ENCODE assay signal across 16 cellular contexts in the genomic region with DNA sequence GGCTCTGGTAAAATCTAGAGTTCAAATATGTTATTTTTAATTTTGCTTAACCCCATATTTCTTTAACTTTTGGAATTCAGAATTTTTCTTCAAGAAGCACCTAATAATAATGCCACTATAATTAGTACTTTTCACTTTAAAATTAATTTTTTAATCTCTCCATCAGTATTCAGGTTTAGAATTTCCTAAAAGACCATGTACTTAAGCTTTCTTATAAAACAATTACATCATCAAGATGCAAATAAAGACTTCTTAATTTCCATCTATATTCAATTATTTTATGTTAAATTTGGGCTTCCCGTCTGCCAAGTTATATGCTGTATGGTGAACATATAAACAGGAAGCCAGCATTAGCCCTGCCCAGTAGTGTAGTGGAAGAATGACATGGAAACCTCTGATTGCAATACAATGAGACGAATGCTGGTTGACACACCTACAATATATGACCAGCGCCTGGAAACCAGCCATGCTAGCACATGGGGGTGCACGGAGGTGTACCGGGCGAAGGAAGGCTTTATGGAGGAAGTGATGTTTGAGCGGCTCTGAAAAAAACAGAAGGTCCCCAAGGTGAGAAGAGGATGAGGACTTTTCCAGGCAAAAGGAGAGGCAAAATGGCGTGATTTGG.
DNase-seq lines count a peak whose midpoint lies in the region; ATAC-seq, FAIRE-seq and TF ChIP-seq lines count a peak whose summit lies in the region.
"Had no signal": no experiment of that assay in that cellular context is flagged by ENCODE, and none has a peak within 500 bp of the region (broad histone marks: within the 10 kb centered on the region; RNA-seq: fewer than 3 reads in every experiment).

No MANE protein-coding gene starts in this region.

- intact Hi-C loops in IMR-90 (cut with micrococcal nuclease), result no loop called here

- H3K56ac ChIP-seq in IMR-90 (ENCODE audit: extremely low read depth, insufficient read depth, low read length), result no peak overlapping the region

- H4K8ac ChIP-seq in IMR-90 (ENCODE audit: low read depth in 2 of 2, low read length in 2 of 2), result 0 out of 4 replicates have a peak overlapping the region, but pooled peaks of 1 of the 2 experiments have one; percentile 4

- H2BK120ac ChIP-seq in IMR-90 (ENCODE audit: low read depth, low read length), result no peak overlapping the region

- H3K9me1 ChIP-seq in IMR-90 (ENCODE audit: insufficient read depth, low read length), result no peaks in the 10 kb centered on the region

- no peak overlapping the region for H2AK9ac ChIP-seq in IMR-90 (replicated peaks; ENCODE audit: low read depth, low read length, poor library complexity)

- no peaks in the 10 kb centered on the region for H3K79me2 ChIP-seq in osteoblast (ENCODE audit: insufficient read depth, low read length)

- no peaks in the 10 kb centered on the region for H3K36me3 ChIP-seq in IMR-90 (ENCODE audit: control insufficient read depth, insufficient read depth, low read length)
- H3K36me3 ChIP-seq in osteoblast (ENCODE audit: insufficient read depth, low read length), result no peaks in the 10 kb centered on the region
- no peaks in the 10 kb centered on the region for H3K36me3 ChIP-seq in MG63

- ATAC-seq in IMR-90 (ENCODE audit: low read depth) (no peak), GM19397 (IDR thresholded peaks at IDR 0.05; ENCODE audit: unreplicated experiment) (no peak)

- H3K4ac ChIP-seq in IMR-90 (ENCODE audit: low read depth, low read length), result 0 out of 2 replicates have a peak overlapping the region, but pooled peaks have one; percentile 1

- H2AFZ ChIP-seq in IMR-90 (replicated peaks; ENCODE audit: low read length, poor library complexity), result no peak overlapping the region
- H2AFZ ChIP-seq in osteoblast (ENCODE audit: low read length), result no peak overlapping the region

- no peaks in the 10 kb centered on the region for H3K4me1 Mint-ChIP-seq in activated CD4-positive, alpha-beta memory T cell treated with anti-CD3 and anti-CD28 coated beads, Interleukin-2, amount 10 ng/mL, durations not matched to agents 7 days and 5 days

- no peak for TF ChIP-seq RAD21 in IMR-90 (IDR thresholded peaks at IDR 0.05; ENCODE audit: low read length)

- peak; percentile 78 for FAIRE-seq in G401.6 (lab: Jason Lieb, UNC)
- FAIRE-seq: H54 had no signal

- peak overlapping the region; percentile 91 for H3K18ac ChIP-seq in IMR-90 (ENCODE audit: low read depth, low read length)

- no peaks in the 10 kb centered on the region for H3K9me3 Mint-ChIP-seq in activated CD4-positive, alpha-beta memory T cell treated with anti-CD3 and anti-CD28 coated beads, Interleukin-2, amount 10 ng/mL, durations not matched to agents 7 days and 5 days

- H3K4me3 ChIP-seq in IMR-90 (ENCODE audit: insufficient read depth, low read depth, low read length) (no peak overlapping the region), osteoblast (ENCODE audit: insufficient read depth, low read length) (no peak overlapping the region), MG63 (no peak overlapping the region)

- H3K27me3 ChIP-seq in IMR-90 (ENCODE audit: control insufficient read depth, insufficient read depth, low read length), result no peaks in the 10 kb centered on the region; the same call in 1 of the 2 replicates
- H3K27me3 ChIP-seq in osteoblast (ENCODE audit: insufficient read depth, low read length), result no peaks in the 10 kb centered on the region
- no peaks in the 10 kb centered on the region for H3K27me3 ChIP-seq in MG63

- peak overlapping the region; percentile 46; the same call in 1 of the 3 replicates for H2BK15ac ChIP-seq in IMR-90 (ENCODE audit: low read depth, low read length)

- in situ Hi-C loops in IMR-90 (cut with MboI; ENCODE audit: low sequenced_read_pairs), result no loop called here

- peak overlapping the region; percentile 57; the same call in 1 of the 2 replicates for H2AK5ac ChIP-seq in IMR-90 (ENCODE audit: low read depth, low read length)

- 0 out of 2 replicates have a peak overlapping the region, but pooled peaks have one; percentile 4 for H2BK20ac ChIP-seq in IMR-90 (ENCODE audit: low read depth, low read length)

- H3K4me2 ChIP-seq in IMR-90 (ENCODE audit: low read depth, low read length) (peak overlapping the region; percentile 64; the same call in 1 of the 2 replicates), osteoblast (ENCODE audit: insufficient read depth, low read length) (no peak overlapping the region)

- no peak for TF ChIP-seq POLR2A in IMR-90 (IDR thresholded peaks at IDR 0.05; ENCODE audit: low read depth, low read length)

- H2BK5ac ChIP-seq in IMR-90 (ENCODE audit: low read depth, low read length, poor library complexity, severe bottlenecking), result no peak overlapping the region

- POLR2A ChIA-PET in IMR-90 (lab: Charles Lee; ENCODE audit: unreplicated experiment), result interaction anchor here (0.5 kb wide), 1 partner anchor 122 kb away, joined by 3 read pairs; no protein-coding TSS in a partner anchor
- POLR2A ChIA-PET in activated CD4-positive, alpha-beta memory T cell treated with anti-CD3 and anti-CD28 coated beads, Interleukin-2, amount 10 ng/mL, durations not matched to agents 7 days and 5 days (lab: Charles Lee), result no interaction called here

- dilution Hi-C loops in IMR-90 (cut with HindIII; ENCODE audit: low sequenced_read_pairs, unreplicated experiment), result no loop called here

- no TSS peak for BruUV-seq in IMR-90 (replicated peaks; lab: Mats Ljungman, UMichigan)

- no peaks in the 10 kb centered on the region for H3K9me3 ChIP-seq in IMR-90 (ENCODE audit: control insufficient read depth, insufficient read depth, low read length)
- H3K9me3 ChIP-seq in osteoblast (ENCODE audit: low read depth, low read length), result no peaks in the 10 kb centered on the region
- no peaks in the 10 kb centered on the region for H3K9me3 ChIP-seq in MG63

- H3K27ac ChIP-seq in IMR-90 (ENCODE audit: insufficient read depth, low read length) (peak overlapping the region; percentile 75; the same call in 1 of the 2 replicates), osteoblast (ENCODE audit: low read depth, low read length) (peak overlapping the region; percentile 50)

- H3K36me3 Mint-ChIP-seq in activated CD4-positive, alpha-beta memory T cell treated with anti-CD3 and anti-CD28 coated beads, Interleukin-2, amount 10 ng/mL, durations not matched to agents 7 days and 5 days (ENCODE audit: low read depth), result no peaks in the 10 kb centered on the region
- H3K36me3 Mint-ChIP-seq: CD14-positive monocyte had no signal

- H3K4me1 ChIP-seq in IMR-90 (ENCODE audit: control insufficient read depth, insufficient read depth, low read length) (peaks cover 14% of the 10 kb centered on the region), osteoblast (ENCODE audit: insufficient read depth, low read length) (peaks cover 23% of the 10 kb centered on the region)

- H4K5ac ChIP-seq in IMR-90 (ENCODE audit: low read depth, low read length), result peak overlapping the region; percentile 77; the same call in 1 of the 2 replicates

- H4K91ac ChIP-seq in IMR-90 (ENCODE audit: insufficient read depth, low read depth, low read length), result peak overlapping the region; percentile 22; the same call in 1 of the 2 replicates

- H3K23ac ChIP-seq in IMR-90 (ENCODE audit: low read depth, low read length), result no peak overlapping the region

- TF ChIP-seq CTCF in IMR-90 (conservative IDR thresholded peaks at IDR 0.05; ENCODE audit: low read depth, low read length) (no peak), osteoblast (IDR thresholded peaks at IDR 0.05; ENCODE audit: extremely low read depth, low read depth, low read length) (no peak)

- H3K9ac ChIP-seq in IMR-90 (ENCODE audit: low read depth, low read length), result no peak overlapping the region

- WGBS in IMR-90 (ENCODE audit: extremely low coverage in 2 of 2, insufficient read length in 1 of 2), 2 experiments, result 80% methylated on average over 1 of the region's 8 CpGs; no CpG with 5 or more reads in 1 of the 2 experiments

- no peak overlapping the region for H3K4me3 Mint-ChIP-seq in activated CD4-positive, alpha-beta memory T cell treated with anti-CD3 and anti-CD28 coated beads, Interleukin-2, amount 10 ng/mL, durations not matched to agents 7 days and 5 days
- H3K4me3 Mint-ChIP-seq: CD14-positive monocyte had no signal

- DNase-seq in IMR-90, result no peak
- DNase-seq in dermis blood vessel endothelial cell, result peak; percentile 34
- no peak for DNase-seq in osteoblast (ENCODE audit: insufficient read length, low spot score, missing footprints)
- DNase-seq in MG63, result no peak
- no peak for DNase-seq in activated CD4-positive, alpha-beta memory T cell treated with anti-CD3 and anti-CD28 coated beads, Interleukin-2, amount 10 ng/mL, durations not matched to agents 7 days and 5 days
- DNase-seq: COR-L47, DMS79, GDM1, NCI-H187 treated with DMSO at 0.1 percent for 48 hours, NCI-H446 treated with DMSO at 0.1 percent for 48 hours, NCI-H82, SIG-M5 had no signal

- H3K27ac Mint-ChIP-seq in activated CD4-positive, alpha-beta memory T cell treated with anti-CD3 and anti-CD28 coated beads, Interleukin-2, amount 10 ng/mL, durations not matched to agents 7 days and 5 days, result no peak overlapping the region

- CTCF ChIA-PET in IMR-90 (lab: Yijun Ruan, JAX), result no interaction called here
- CTCF ChIA-PET in activated CD4-positive, alpha-beta memory T cell treated with anti-CD3 and anti-CD28 coated beads, Interleukin-2, amount 10 ng/mL, durations not matched to agents 7 days and 5 days (lab: Charles Lee), result no interaction called here

- H4K20me1 ChIP-seq in IMR-90 (ENCODE audit: insufficient read depth, low read length), result no peaks in the 10 kb centered on the region
- H4K20me1 ChIP-seq in osteoblast (ENCODE audit: insufficient read depth, low read length), result no peaks in the 10 kb centered on the region

- H3K79me1 ChIP-seq in IMR-90 (ENCODE audit: low read depth in 1 of 2, low read length in 2 of 2), result no peaks in the 10 kb centered on the region

- H3K27me3 Mint-ChIP-seq in activated CD4-positive, alpha-beta memory T cell treated with anti-CD3 and anti-CD28 coated beads, Interleukin-2, amount 10 ng/mL, durations not matched to agents 7 days and 5 days, result peaks cover 5% of the 10 kb centered on the region

- H3K14ac ChIP-seq in IMR-90 (replicated peaks; ENCODE audit: low read depth, low read length), result no peak overlapping the region

TF ChIP-seq in IMR-90, 13 proteins besides CTCF, POLR2A, EP300 and RAD21 (continues in another document):
- TF ChIP-seq CEBPB (IDR thresholded peaks at IDR 0.05; ENCODE audit: low read depth, low read length) (no peak), RFX5 (IDR thresholded peaks at IDR 0.05; ENCODE audit: low read depth, low read length) (no peak), RCOR1 (IDR thresholded peaks at IDR 0.05; ENCODE audit: insufficient replicate concordance, low read length) (no peak), SMC3 (IDR thresholded peaks at IDR 0.05; ENCODE audit: low read depth, low read length) (no peak), MXI1 (IDR thresholded peaks at IDR 0.05; ENCODE audit: borderline replicate concordance, low read depth, low read length) (no peak)
- TF ChIP-seq, protein P1, sequence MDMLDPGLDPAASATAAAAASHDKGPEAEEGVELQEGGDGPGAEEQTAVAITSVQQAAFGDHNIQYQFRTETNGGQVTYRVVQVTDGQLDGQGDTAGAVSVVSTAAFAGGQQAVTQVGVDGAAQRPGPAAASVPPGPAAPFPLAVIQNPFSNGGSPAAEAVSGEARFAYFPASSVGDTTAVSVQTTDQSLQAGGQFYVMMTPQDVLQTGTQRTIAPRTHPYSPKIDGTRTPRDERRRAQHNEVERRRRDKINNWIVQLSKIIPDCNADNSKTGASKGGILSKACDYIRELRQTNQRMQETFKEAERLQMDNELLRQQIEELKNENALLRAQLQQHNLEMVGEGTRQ (IDR thresholded peaks at IDR 0.05; ENCODE audit: low read depth, low read length), result no peak
